Comparison of ENCODE assay signal across 1 cellular context in genomic region chr15:83192742-83193141, GRCh38.
TF ChIP-seq lines count a peak whose summit lies in the region.

No MANE protein-coding gene starts in this region.

TF ChIP-seq in H1, 55 proteins besides CTCF, POLR2A, EP300 and RAD21:
- TF ChIP-seq BRCA1 (IDR thresholded peaks at IDR 0.05; ENCODE audit: low read depth, low read length) (no peak), SUZ12 (IDR thresholded peaks at IDR 0.05; ENCODE audit: low read length) (no peak), HDAC2 (IDR thresholded peaks at IDR 0.05; ENCODE audit: borderline replicate concordance in 1 of 2, low read depth in 2 of 2, low read length in 2 of 2) (no peak), MAX (IDR thresholded peaks at IDR 0.05) (no peak), USF2 (IDR thresholded peaks at IDR 0.05; ENCODE audit: low read length) (no peak), GABPA (IDR thresholded peaks at IDR 0.05; ENCODE audit: borderline replicate concordance, insufficient read depth, low read length) (no peak), SAP30 (IDR thresholded peaks at IDR 0.05; ENCODE audit: insufficient read depth, insufficient replicate concordance, low read length) (no peak), YY1 (IDR thresholded peaks at IDR 0.05; ENCODE audit: low read depth, low read length) (no peak), ASH2L (IDR thresholded peaks at IDR 0.05; ENCODE audit: low read length) (no peak), CHD1 (IDR thresholded peaks at IDR 0.05; ENCODE audit: low read depth, low read length) (no peak), CHD2 (IDR thresholded peaks at IDR 0.05; ENCODE audit: low read length) (no peak), JUND (IDR thresholded peaks at IDR 0.05; ENCODE audit: low read length) (no peak)
